In the genomic region with DNA sequence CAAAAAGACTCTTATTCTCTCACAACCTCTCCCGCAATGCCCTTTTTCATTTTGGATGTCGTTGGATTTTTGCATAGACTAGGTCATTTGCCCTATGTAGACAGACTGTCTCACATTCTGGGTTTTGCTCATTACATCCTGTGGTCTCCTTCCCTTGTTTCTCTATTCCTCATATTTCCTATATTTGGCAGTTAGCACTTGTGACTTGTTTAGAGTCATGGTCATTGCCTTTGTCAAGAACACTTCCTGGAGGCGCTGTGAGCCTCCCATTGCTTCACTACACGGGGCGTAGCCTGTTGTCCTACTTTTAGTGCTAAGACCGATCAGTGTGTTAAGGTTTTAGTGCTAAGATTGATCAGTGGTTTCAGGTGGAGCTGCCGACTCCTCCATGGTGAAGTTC, we compare ENCODE assay signal across 1 cellular context.
TF ChIP-seq lines count a peak whose summit lies in the region.

No MANE protein-coding gene starts in this region.

TF ChIP-seq in H1, 55 proteins besides CTCF, POLR2A, EP300 and RAD21:
- TF ChIP-seq, protein P1, sequence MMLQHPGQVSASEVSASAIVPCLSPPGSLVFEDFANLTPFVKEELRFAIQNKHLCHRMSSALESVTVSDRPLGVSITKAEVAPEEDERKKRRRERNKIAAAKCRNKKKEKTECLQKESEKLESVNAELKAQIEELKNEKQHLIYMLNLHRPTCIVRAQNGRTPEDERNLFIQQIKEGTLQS (IDR thresholded peaks at IDR 0.05; ENCODE audit: insufficient read depth, low read depth, low read length) = no peak
